3 cellular contexts compared by ENCODE assay signal in the genomic region with DNA sequence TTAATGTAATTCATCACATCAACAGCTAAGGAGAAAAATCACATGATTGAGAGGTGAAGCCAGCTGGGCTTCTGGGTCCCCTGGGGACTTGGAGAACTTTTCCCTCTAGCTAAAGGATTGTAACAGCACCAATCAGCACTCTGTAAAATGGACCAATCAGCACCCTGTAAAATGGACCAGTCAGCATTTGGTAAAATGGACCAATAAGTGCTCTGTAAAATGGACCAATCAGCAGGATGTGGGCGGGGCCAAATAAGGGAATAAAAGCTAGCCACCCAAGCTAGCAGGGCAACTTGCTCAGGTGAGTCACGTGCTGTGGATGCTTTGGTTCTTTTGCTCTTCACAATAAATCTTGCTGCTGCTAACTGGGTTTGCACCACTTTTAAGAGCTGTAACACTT.
A peak's percentile ranks its signal among the peaks of the same experiment; 100 is the strongest.
TF ChIP-seq lines count a peak whose summit lies in the region.

No MANE protein-coding gene starts in this region.

TF ChIP-seq in HepG2, 621 proteins besides CTCF, POLR2A, EP300 and RAD21:
- TF ChIP-seq AGO2 (optimal IDR thresholded peaks at IDR 0.05; ENCODE audit: low read depth, low read length) (no peak), MAFF (IDR thresholded peaks at IDR 0.05; ENCODE audit: low read depth, low read length) (peak; percentile 58), POLR2G (IDR thresholded peaks at IDR 0.05; ENCODE audit: low read depth, low read length) (no peak), ZNF510 (CRISPR knock-in tag; IDR thresholded peaks at IDR 0.05; ENCODE audit: low read depth) (no peak), MAFK (conservative IDR thresholded peaks at IDR 0.05 in 1 of 2, IDR thresholded peaks at IDR 0.05 in 1 of 2; ENCODE audit: low read length in 2 of 2) (peak; percentile 37 to 60; a peak in 3 of 4 replicates)

TF ChIP-seq in WTC11, 78 proteins besides CTCF, POLR2A, EP300 and RAD21:
- TF ChIP-seq, protein P1, sequence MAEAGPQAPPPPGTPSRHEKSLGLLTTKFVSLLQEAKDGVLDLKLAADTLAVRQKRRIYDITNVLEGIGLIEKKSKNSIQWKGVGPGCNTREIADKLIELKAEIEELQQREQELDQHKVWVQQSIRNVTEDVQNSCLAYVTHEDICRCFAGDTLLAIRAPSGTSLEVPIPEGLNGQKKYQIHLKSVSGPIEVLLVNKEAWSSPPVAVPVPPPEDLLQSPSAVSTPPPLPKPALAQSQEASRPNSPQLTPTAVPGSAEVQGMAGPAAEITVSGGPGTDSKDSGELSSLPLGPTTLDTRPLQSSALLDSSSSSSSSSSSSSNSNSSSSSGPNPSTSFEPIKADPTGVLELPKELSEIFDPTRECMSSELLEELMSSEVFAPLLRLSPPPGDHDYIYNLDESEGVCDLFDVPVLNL (CRISPR knock-in tag; IDR thresholded peaks at IDR 0.05; ENCODE audit: borderline replicate concordance, low read depth) = no peak
- TF ChIP-seq NFYB (CRISPR knock-in tag; conservative IDR thresholded peaks at IDR 0.05; ENCODE audit: low read depth) = peak; percentile 62
TF ChIP-seq in WTC11: peak in this region for 1.

TF ChIP-seq in H1, 55 proteins besides CTCF, POLR2A, EP300 and RAD21:
- no peak for TF ChIP-seq JUND (IDR thresholded peaks at IDR 0.05; ENCODE audit: low read length)
- TF ChIP-seq TAF1 (IDR thresholded peaks at IDR 0.05; ENCODE audit: low read depth, low read length) = no peak
- no peak for TF ChIP-seq SIRT6 (IDR thresholded peaks at IDR 0.05; ENCODE audit: low read length)
- TF ChIP-seq ZNF274 (IDR thresholded peaks at IDR 0.05; ENCODE audit: borderline replicate concordance, extremely low read depth, low read length) = no peak
- no peak for TF ChIP-seq RFX5 (IDR thresholded peaks at IDR 0.05; ENCODE audit: borderline replicate concordance, low read depth, low read length)
- TF ChIP-seq EGR1 (IDR thresholded peaks at IDR 0.05; ENCODE audit: borderline replicate concordance, low read depth, low read length) = no peak
- no peak for TF ChIP-seq POLR2AphosphoS5 (IDR thresholded peaks at IDR 0.05; ENCODE audit: low read depth, low read length)
- TF ChIP-seq CHD1 (IDR thresholded peaks at IDR 0.05; ENCODE audit: low read depth, low read length) = no peak
- no peak for TF ChIP-seq KDM5A (IDR thresholded peaks at IDR 0.05; ENCODE audit: low read length)
